Comparison of ENCODE assay signal across 20 cellular contexts in the genomic region with DNA sequence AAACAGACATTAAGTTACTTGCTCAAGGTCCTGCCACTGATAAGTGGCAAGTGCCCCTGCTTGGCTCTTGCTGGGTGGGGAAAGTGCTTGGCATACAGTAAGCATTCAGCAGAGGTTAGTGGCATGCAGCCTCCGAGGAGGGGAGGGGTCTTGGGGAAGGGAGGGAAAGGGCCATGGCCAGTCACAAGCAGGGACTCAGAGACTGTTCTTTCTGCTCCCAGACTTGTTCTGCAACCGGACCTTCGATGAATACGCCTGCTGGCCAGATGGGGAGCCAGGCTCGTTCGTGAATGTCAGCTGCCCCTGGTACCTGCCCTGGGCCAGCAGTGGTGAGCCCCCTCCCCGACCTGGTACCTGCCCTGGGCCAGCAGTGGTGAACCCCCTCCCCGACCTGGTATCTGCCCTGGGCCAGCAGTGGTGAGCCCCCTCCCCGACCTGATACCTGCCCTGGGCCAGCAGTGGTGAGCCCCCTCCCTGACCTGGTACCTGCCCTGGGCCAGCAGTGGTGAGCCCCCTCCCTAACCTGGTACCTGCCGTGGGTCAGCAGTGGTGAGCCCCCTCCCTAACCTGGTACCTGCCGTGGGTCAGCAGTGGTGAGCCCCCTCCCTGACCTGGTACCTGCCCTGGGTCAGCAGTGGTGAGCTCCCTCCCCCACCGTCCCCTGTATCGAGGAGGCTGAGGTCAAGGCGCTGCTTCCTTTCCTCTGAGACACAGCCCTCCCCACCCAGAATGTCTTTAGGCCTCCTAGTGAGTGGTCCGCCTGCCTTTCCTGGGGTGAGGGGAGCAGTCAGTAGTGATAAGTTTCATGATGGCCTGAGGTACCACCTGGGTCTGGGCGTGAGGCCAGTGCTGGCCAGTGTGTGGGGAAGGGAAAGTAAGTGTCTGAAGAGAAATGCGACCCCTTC. TPM values are rescaled to one million over a fixed set of nuclear protein-coding genes. Genes with fewer than 3 reads are reported as not detected.
"Had no signal": no experiment of that assay in that cellular context is flagged by ENCODE, and none has a peak within 500 bp of the region (broad histone marks: within the 10 kb centered on the region; RNA-seq: fewer than 3 reads in every experiment).

No MANE protein-coding gene starts in this region.

- DNase-seq: colonic mucosa; dermis blood vessel endothelial cell; esophagus squamous epithelium; foreskin fibroblast; immature natural killer cell; left lung; mesenchymal stem cell; naive B cell; right cardiac atrium; small intestine; stimulated activated CD4-positive, alpha-beta T cell treated with anti-CD3 and anti-CD28 coated beads, Interleukin-2, amount 100 ng/mL, for 48 hours; stimulated activated naive CD4-positive, alpha-beta T cell treated with Interleukin-2 at 50 U/mL for 16 hours; thyroid gland had no signal

- H3K27ac ChIP-seq: colonic mucosa, esophagus squamous epithelium, left lung, ovary, thyroid gland, vagina had no signal

- H3K36me3 ChIP-seq: colonic mucosa, esophagus squamous epithelium, left lung, ovary, thyroid gland, vagina had no signal

- H3K9me3 Mint-ChIP-seq: type B pancreatic cell had no signal

- H3K4me1 ChIP-seq: colonic mucosa, esophagus squamous epithelium, left lung, vagina had no signal

- ATAC-seq: left lung, right cardiac atrium had no signal

- H3K4me1 Mint-ChIP-seq: naive B cell had no signal

- H3K27me3 ChIP-seq: ovary, thyroid gland, vagina had no signal

- H3K36me3 Mint-ChIP-seq: immature natural killer cell, naive B cell, type B pancreatic cell had no signal

- FAIRE-seq: keratinocyte, small intestine had no signal

- H3K4me3 ChIP-seq: colonic mucosa, esophagus squamous epithelium, left lung, lung, ovary, thyroid gland, vagina had no signal

- H3K4me3 Mint-ChIP-seq: naive B cell, type B pancreatic cell had no signal

- H3K27ac Mint-ChIP-seq: progenitor cell of endocrine pancreas, type B pancreatic cell had no signal

- H3K9me3 ChIP-seq: colonic mucosa, esophagus squamous epithelium, left lung, ovary, thyroid gland, vagina had no signal

RNA-seq across cellular contexts. Expression of gene GLP1R, which starts 8.9 kb away (rescaled TPM):
- total RNA-seq: colonic mucosa, dermis blood vessel endothelial cell, epithelial cell of proximal tubule, ovary, vagina had no signal
